In the genomic region with DNA sequence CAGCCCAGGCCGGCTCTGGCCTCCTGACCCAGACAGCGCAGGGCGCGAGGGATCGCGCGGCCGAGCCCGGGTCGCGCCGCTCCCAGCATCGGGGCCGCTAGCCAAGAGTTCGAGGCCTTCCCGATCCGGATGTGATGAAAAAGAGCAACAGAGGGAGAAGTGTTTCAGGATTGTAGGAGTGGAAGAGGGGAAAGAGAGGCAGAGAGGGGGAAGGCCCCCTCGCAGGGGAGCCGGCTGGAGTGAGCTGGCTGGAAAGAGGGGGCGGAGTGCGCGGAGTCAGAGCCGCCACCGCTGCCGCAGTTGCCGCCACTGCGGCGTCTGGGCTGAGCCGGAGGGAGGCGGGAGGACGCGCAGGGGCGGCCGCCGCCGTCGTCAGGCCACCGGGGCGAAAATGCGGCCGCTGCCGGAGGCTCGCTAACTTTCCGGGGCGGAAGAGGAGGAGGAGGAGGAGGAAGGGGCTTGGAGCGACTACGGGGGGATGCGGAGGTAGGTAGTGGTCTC, we compare ENCODE assay signal across 1 cellular context.
TF ChIP-seq lines count a peak whose summit lies in the region.

No MANE protein-coding gene starts in this region.

TF ChIP-seq in HEK293, 187 proteins besides CTCF, POLR2A, EP300 and RAD21 (continued from another document and continues in another):
- TF ChIP-seq, protein P1, sequence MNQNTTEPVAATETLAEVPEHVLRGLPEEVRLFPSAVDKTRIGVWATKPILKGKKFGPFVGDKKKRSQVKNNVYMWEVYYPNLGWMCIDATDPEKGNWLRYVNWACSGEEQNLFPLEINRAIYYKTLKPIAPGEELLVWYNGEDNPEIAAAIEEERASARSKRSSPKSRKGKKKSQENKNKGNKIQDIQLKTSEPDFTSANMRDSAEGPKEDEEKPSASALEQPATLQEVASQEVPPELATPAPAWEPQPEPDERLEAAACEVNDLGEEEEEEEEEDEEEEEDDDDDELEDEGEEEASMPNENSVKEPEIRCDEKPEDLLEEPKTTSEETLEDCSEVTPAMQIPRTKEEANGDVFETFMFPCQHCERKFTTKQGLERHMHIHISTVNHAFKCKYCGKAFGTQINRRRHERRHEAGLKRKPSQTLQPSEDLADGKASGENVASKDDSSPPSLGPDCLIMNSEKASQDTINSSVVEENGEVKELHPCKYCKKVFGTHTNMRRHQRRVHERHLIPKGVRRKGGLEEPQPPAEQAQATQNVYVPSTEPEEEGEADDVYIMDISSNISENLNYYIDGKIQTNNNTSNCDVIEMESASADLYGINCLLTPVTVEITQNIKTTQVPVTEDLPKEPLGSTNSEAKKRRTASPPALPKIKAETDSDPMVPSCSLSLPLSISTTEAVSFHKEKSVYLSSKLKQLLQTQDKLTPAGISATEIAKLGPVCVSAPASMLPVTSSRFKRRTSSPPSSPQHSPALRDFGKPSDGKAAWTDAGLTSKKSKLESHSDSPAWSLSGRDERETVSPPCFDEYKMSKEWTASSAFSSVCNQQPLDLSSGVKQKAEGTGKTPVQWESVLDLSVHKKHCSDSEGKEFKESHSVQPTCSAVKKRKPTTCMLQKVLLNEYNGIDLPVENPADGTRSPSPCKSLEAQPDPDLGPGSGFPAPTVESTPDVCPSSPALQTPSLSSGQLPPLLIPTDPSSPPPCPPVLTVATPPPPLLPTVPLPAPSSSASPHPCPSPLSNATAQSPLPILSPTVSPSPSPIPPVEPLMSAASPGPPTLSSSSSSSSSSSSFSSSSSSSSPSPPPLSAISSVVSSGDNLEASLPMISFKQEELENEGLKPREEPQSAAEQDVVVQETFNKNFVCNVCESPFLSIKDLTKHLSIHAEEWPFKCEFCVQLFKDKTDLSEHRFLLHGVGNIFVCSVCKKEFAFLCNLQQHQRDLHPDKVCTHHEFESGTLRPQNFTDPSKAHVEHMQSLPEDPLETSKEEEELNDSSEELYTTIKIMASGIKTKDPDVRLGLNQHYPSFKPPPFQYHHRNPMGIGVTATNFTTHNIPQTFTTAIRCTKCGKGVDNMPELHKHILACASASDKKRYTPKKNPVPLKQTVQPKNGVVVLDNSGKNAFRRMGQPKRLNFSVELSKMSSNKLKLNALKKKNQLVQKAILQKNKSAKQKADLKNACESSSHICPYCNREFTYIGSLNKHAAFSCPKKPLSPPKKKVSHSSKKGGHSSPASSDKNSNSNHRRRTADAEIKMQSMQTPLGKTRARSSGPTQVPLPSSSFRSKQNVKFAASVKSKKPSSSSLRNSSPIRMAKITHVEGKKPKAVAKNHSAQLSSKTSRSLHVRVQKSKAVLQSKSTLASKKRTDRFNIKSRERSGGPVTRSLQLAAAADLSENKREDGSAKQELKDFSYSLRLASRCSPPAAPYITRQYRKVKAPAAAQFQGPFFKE (tag by site-specific recombination; IDR thresholded peaks at IDR 0.05; ENCODE audit: borderline replicate concordance) = no peak
- no peak for TF ChIP-seq ZNF324 (tag by site-specific recombination; IDR thresholded peaks at IDR 0.05)
- TF ChIP-seq ZNF23 (tag by site-specific recombination; IDR thresholded peaks at IDR 0.05; ENCODE audit: borderline replicate concordance) = no peak
- TF ChIP-seq, protein P2, sequence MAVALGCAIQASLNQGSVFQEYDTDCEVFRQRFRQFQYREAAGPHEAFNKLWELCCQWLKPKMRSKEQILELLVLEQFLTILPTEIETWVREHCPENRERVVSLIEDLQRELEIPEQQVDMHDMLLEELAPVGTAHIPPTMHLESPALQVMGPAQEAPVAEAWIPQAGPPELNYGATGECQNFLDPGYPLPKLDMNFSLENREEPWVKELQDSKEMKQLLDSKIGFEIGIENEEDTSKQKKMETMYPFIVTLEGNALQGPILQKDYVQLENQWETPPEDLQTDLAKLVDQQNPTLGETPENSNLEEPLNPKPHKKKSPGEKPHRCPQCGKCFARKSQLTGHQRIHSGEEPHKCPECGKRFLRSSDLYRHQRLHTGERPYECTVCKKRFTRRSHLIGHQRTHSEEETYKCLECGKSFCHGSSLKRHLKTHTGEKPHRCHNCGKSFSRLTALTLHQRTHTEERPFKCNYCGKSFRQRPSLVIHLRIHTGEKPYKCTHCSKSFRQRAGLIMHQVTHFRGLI (tag by site-specific recombination; IDR thresholded peaks at IDR 0.05) = peak; percentile 48; the same call in 1 of the 2 replicates
- TF ChIP-seq ZNF521 (tag by site-specific recombination; IDR thresholded peaks at IDR 0.05) = no peak
- TF ChIP-seq, protein P3, sequence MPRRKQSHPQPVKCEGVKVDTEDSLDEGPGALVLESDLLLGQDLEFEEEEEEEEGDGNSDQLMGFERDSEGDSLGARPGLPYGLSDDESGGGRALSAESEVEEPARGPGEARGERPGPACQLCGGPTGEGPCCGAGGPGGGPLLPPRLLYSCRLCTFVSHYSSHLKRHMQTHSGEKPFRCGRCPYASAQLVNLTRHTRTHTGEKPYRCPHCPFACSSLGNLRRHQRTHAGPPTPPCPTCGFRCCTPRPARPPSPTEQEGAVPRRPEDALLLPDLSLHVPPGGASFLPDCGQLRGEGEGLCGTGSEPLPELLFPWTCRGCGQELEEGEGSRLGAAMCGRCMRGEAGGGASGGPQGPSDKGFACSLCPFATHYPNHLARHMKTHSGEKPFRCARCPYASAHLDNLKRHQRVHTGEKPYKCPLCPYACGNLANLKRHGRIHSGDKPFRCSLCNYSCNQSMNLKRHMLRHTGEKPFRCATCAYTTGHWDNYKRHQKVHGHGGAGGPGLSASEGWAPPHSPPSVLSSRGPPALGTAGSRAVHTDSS (tag by site-specific recombination; IDR thresholded peaks at IDR 0.05) = peak; percentile 78; the same call in 1 of the 2 replicates
- TF ChIP-seq ZNF416 (tag by site-specific recombination; IDR thresholded peaks at IDR 0.05) = no peak
- TF ChIP-seq SETDB1 (IDR thresholded peaks at IDR 0.05; ENCODE audit: insufficient read length, low read length) = no peak
- peak; percentile 39; the same call in 1 of the 2 replicates for TF ChIP-seq MZF1 (tag by site-specific recombination; IDR thresholded peaks at IDR 0.05; ENCODE audit: borderline replicate concordance)
- TF ChIP-seq ZNF777 (tag by site-specific recombination; IDR thresholded peaks at IDR 0.05; ENCODE audit: borderline replicate concordance) = 0 out of 2 replicates have a peak, but pooled peaks have one; percentile 59
- TF ChIP-seq GFI1B (tag by site-specific recombination; IDR thresholded peaks at IDR 0.05) = no peak
- TF ChIP-seq ZNF341 (tag by site-specific recombination; IDR thresholded peaks at IDR 0.05; ENCODE audit: low read depth) = peak; percentile 95
- TF ChIP-seq ZNF184 (tag by site-specific recombination; IDR thresholded peaks at IDR 0.05) = no peak
- no peak for TF ChIP-seq ZNF549 (tag by site-specific recombination; IDR thresholded peaks at IDR 0.05)
- TF ChIP-seq YY1 (tag by site-specific recombination; IDR thresholded peaks at IDR 0.05) = peak; percentile 25; the same call in 1 of the 2 replicates
- TF ChIP-seq KLF9 (tag by site-specific recombination; IDR thresholded peaks at IDR 0.05; ENCODE audit: low read depth) = peak; percentile 71; the same call in 1 of the 2 replicates
- TF ChIP-seq ZNF501 (tag by site-specific recombination; IDR thresholded peaks at IDR 0.05) = peak; percentile 63; the same call in 1 of the 2 replicates
- no peak for TF ChIP-seq MYNN (tag by site-specific recombination; IDR thresholded peaks at IDR 0.05; ENCODE audit: borderline replicate concordance)
- peak; percentile 89; the same call in 1 of the 2 replicates for TF ChIP-seq ZNF202 (tag by site-specific recombination; IDR thresholded peaks at IDR 0.05; ENCODE audit: borderline replicate concordance)
- TF ChIP-seq, protein P4, sequence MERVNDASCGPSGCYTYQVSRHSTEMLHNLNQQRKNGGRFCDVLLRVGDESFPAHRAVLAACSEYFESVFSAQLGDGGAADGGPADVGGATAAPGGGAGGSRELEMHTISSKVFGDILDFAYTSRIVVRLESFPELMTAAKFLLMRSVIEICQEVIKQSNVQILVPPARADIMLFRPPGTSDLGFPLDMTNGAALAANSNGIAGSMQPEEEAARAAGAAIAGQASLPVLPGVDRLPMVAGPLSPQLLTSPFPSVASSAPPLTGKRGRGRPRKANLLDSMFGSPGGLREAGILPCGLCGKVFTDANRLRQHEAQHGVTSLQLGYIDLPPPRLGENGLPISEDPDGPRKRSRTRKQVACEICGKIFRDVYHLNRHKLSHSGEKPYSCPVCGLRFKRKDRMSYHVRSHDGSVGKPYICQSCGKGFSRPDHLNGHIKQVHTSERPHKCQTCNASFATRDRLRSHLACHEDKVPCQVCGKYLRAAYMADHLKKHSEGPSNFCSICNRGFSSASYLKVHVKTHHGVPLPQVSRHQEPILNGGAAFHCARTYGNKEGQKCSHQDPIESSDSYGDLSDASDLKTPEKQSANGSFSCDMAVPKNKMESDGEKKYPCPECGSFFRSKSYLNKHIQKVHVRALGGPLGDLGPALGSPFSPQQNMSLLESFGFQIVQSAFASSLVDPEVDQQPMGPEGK (tag by site-specific recombination; IDR thresholded peaks at IDR 0.05) = peak; percentile 74; the same call in 1 of the 2 replicates
- peak; percentile 77 for TF ChIP-seq ZFHX2 (tag by site-specific recombination; conservative IDR thresholded peaks at IDR 0.05)
- no peak for TF ChIP-seq ZNF121 (tag by site-specific recombination; IDR thresholded peaks at IDR 0.05)
- TF ChIP-seq ZNF785 (tag by site-specific recombination; IDR thresholded peaks at IDR 0.05) = no peak
- TF ChIP-seq, protein P5, sequence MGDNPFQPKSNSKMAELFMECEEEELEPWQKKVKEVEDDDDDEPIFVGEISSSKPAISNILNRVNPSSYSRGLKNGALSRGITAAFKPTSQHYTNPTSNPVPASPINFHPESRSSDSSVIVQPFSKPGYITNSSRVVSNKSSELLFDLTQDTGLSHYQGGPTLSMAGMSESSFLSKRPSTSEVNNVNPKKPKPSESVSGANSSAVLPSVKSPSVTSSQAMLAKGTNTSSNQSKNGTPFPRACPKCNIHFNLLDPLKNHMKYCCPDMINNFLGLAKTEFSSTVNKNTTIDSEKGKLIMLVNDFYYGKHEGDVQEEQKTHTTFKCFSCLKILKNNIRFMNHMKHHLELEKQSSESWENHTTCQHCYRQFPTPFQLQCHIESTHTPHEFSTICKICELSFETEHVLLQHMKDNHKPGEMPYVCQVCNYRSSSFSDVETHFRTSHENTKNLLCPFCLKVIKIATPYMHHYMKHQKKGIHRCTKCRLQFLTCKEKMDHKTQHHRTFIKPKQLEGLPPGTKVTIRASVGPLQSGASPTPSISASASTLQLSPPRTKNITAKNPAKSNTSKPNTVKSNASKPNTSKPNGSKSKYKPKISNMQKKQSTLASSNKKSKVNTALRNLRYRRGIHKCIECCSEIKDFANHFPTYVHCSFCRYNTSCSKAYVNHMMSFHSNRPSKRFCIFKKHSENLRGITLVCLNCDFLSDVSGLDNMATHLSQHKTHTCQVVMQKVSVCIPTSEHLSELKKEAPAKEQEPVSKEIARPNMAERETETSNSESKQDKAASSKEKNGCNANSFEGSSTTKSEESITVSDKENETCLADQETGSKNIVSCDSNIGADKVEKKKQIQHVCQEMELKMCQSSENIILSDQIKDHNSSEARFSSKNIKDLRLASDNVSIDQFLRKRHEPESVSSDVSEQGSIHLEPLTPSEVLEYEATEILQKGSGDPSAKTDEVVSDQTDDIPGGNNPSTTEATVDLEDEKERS (tag by site-specific recombination; IDR thresholded peaks at IDR 0.05) = no peak
- peak; percentile 89 for TF ChIP-seq ZXDB (tag by site-specific recombination; IDR thresholded peaks at IDR 0.05)
- TF ChIP-seq KLF16 (tag by site-specific recombination; IDR thresholded peaks at IDR 0.05) = peak; percentile 74; the same call in 1 of the 2 replicates
- TF ChIP-seq, protein P6, sequence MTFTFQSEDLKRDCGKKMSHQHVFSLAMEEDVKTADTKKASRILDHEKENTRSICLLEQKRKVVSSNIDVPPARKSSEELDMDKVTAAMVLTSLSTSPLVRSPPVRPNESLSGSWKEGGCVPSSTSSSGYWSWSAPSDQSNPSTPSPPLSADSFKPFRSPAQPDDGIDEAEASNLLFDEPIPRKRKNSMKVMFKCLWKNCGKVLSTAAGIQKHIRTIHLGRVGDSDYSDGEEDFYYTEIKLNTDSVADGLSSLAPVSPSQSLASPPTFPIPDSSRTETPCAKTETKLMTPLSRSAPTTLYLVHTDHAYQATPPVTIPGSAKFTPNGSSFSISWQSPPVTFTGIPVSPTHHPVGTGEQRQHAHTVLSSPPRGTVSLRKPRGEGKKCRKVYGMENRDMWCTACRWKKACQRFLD (tag by site-specific recombination; IDR thresholded peaks at IDR 0.05) = no peak
- no peak for TF ChIP-seq ZNF169 (tag by site-specific recombination; IDR thresholded peaks at IDR 0.05)
- TF ChIP-seq, protein P7, sequence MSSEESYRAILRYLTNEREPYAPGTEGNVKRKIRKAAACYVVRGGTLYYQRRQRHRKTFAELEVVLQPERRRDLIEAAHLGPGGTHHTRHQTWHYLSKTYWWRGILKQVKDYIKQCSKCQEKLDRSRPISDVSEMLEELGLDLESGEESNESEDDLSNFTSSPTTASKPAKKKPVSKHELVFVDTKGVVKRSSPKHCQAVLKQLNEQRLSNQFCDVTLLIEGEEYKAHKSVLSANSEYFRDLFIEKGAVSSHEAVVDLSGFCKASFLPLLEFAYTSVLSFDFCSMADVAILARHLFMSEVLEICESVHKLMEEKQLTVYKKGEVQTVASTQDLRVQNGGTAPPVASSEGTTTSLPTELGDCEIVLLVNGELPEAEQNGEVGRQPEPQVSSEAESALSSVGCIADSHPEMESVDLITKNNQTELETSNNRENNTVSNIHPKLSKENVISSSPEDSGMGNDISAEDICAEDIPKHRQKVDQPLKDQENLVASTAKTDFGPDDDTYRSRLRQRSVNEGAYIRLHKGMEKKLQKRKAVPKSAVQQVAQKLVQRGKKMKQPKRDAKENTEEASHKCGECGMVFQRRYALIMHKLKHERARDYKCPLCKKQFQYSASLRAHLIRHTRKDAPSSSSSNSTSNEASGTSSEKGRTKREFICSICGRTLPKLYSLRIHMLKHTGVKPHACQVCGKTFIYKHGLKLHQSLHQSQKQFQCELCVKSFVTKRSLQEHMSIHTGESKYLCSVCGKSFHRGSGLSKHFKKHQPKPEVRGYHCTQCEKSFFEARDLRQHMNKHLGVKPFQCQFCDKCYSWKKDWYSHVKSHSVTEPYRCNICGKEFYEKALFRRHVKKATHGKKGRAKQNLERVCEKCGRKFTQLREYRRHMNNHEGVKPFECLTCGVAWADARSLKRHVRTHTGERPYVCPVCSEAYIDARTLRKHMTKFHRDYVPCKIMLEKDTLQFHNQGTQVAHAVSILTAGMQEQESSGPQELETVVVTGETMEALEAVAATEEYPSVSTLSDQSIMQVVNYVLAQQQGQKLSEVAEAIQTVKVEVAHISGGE (tag by site-specific recombination; conservative IDR thresholded peaks at IDR 0.05; ENCODE audit: low read depth) = peak; percentile 24; the same call in 1 of the 2 replicates
- no peak for TF ChIP-seq ZNF266 (tag by site-specific recombination; IDR thresholded peaks at IDR 0.05; ENCODE audit: low read depth)
- TF ChIP-seq ZBTB17 (tag by site-specific recombination; IDR thresholded peaks at IDR 0.05) = peak; percentile 60; the same call in 1 of the 2 replicates
- peak; percentile 21; the same call in 1 of the 2 replicates for TF ChIP-seq ZNF366 (tag by site-specific recombination; conservative IDR thresholded peaks at IDR 0.05)
- peak; percentile 39; the same call in 1 of the 2 replicates for TF ChIP-seq KLF8 (tag by site-specific recombination; IDR thresholded peaks at IDR 0.05)
- TF ChIP-seq ZBTB8A (tag by site-specific recombination; IDR thresholded peaks at IDR 0.05) = peak; percentile 73
- peak; percentile 62; the same call in 1 of the 2 replicates for TF ChIP-seq SP3 (tag by site-specific recombination; IDR thresholded peaks at IDR 0.05)
- TF ChIP-seq ZNF610 (tag by site-specific recombination; IDR thresholded peaks at IDR 0.05; ENCODE audit: borderline replicate concordance) = peak; percentile 66; the same call in 1 of the 2 replicates
- TF ChIP-seq KLF1 (tag by site-specific recombination; IDR thresholded peaks at IDR 0.05) = 0 out of 2 replicates have a peak, but pooled peaks have one; percentile 9
- peak; percentile 51; the same call in 1 of the 2 replicates for TF ChIP-seq ZEB2 (tag by site-specific recombination; IDR thresholded peaks at IDR 0.05)
- TF ChIP-seq ZNF768 (tag by site-specific recombination; IDR thresholded peaks at IDR 0.05) = no peak
- peak; percentile 19; the same call in 1 of the 2 replicates for TF ChIP-seq GLIS1 (tag by site-specific recombination; IDR thresholded peaks at IDR 0.05)
